Comparison of ENCODE assay signal across 8 cellular contexts in the genomic region with DNA sequence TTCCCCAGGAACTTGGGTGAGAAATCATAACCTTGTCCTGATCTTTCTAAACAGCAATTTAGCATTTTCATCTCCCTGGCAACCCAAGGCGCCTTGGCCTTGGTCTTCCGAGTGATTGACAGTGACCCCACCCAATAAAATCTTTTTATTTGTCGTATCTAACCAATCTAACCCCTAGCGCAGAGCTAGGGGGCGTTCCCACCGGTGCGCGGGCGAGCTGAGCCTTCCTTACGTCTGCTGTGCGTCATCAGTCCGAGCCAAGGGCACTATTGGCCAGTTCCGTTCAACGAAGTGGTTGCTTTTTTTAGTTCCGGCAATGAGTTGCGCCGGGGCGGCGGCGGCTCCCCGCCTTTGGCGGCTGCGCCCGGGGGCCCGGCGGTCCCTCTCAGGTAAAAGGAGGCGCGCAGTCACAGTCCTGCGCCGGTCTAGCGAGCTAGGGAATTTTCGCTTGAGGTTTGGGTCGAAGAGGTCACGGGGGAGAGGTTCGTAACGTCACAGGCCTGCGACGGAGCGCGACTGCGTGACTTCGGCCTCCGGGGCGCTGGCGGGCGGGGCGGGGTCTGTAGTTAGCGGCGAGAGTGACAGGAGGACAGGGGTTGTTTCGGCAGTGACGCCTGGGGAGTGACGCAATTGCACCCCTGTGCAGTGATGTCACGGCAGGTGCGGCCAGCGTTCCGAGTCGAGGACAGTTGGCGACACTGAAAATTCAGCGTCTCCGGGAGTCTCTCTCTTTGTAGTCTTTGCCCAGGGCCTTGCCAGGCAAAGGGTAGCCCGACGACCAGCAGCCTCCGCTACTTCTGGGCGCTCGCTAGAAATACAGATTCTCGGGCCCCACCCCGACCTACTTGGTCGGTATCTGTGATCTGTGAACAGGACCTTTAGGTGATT. TPM values are rescaled to one million over a fixed set of nuclear protein-coding genes. Genes with fewer than 3 reads are reported as not detected.
A peak's percentile ranks its signal among the peaks of the same experiment; 100 is the strongest.
DNase-seq lines count a peak whose midpoint lies in the region; ATAC-seq and TF ChIP-seq lines count a peak whose summit lies in the region.

A gene (plus strand): TSS at position 266 of the 888 bp plus-strand sequence. CDS start 51 bp downstream, at position 317.

- peak within 1 kb of the TSS; percentile 100 for H3K27ac Mint-ChIP-seq in activated CD4-positive, alpha-beta T cell treated with anti-CD3 and anti-CD28 coated beads, Interleukin-2, amount 10 ng/mL, durations not matched to agents 7 days and 5 days

- H3K4me1 Mint-ChIP-seq in activated CD4-positive, alpha-beta T cell treated with anti-CD3 and anti-CD28 coated beads, Interleukin-2, amount 10 ng/mL, durations not matched to agents 7 days and 5 days: peaks cover 17% of the 10 kb centered on the region

- DNase-seq in BJ (ENCODE audit: low read depth) (peak; percentile 97), NCI-H69 (lab: John Stamatoyannopoulos, UW) (peak; percentile 100), coronary artery (ENCODE audit: low spot score) (peak; percentile 99)
- DNase-seq in activated CD4-positive, alpha-beta T cell treated with anti-CD3 and anti-CD28 coated beads, Interleukin-2, amount 10 ng/mL, durations not matched to agents 7 days and 5 days: peak; percentile 98
- peak; percentile 95 to 96 for DNase-seq in stimulated activated CD4-positive, alpha-beta T cell treated with anti-CD3 and anti-CD28 coated beads, Interleukin-1b, Interleukin-23, amount 100 ng/mL, for 4 hours (ENCODE audit: low read depth in 2 of 2)

- H3K4me3 ChIP-seq in BJ (ENCODE audit: low read depth, low read length): peak within 1 kb of the TSS; percentile 72
- H3K4me3 ChIP-seq in coronary artery: peak within 1 kb of the TSS; percentile 77

- CTCF ChIA-PET in BJ (lab: Yijun Ruan, JAX): interaction anchor here (0.7 to 2.8 kb wide), 5 partner anchors 20 to 98 kb away, joined by 3 to 17 read pairs (median 4); a partner anchor contains a TSS
- CTCF ChIA-PET in activated CD4-positive, alpha-beta T cell treated with anti-CD3 and anti-CD28 coated beads, Interleukin-2, amount 10 ng/mL, durations not matched to agents 7 days and 5 days (lab: Charles Lee): interaction anchor here (0.8 to 1.4 kb wide), 7 partner anchors 8 to 488 kb away, joined by 3 read pairs; a partner anchor contains a TSS

- no peaks in the 10 kb centered on the region for H3K27me3 ChIP-seq in BJ (ENCODE audit: control insufficient read depth, insufficient read depth, low read length)
- no peaks in the 10 kb centered on the region for H3K27me3 ChIP-seq in layer of hippocampus (ENCODE audit: control insufficient read depth, insufficient read depth, low read length)

- TF ChIP-seq CTCF in BJ (IDR thresholded peaks at IDR 0.05; ENCODE audit: insufficient read depth, low read depth, low read length): no peak
- TF ChIP-seq CTCF in coronary artery (IDR thresholded peaks at IDR 0.05): no peak

- peak within 1 kb of the TSS; percentile 89 for H3K4me3 Mint-ChIP-seq in activated CD4-positive, alpha-beta T cell treated with anti-CD3 and anti-CD28 coated beads, Interleukin-2, amount 10 ng/mL, durations not matched to agents 7 days and 5 days

- peak within 1 kb of the TSS; percentile 93 to 96 for H3K27ac ChIP-seq in coronary artery
- H3K27ac ChIP-seq in layer of hippocampus (ENCODE audit: low read depth, low read length): peak within 1 kb of the TSS; percentile 99

- peak; percentile 84 for ATAC-seq in GM19328 (IDR thresholded peaks at IDR 0.05; ENCODE audit: unreplicated experiment)
- peak; percentile 79 for ATAC-seq in HG03520 (IDR thresholded peaks at IDR 0.05; ENCODE audit: unreplicated experiment)

- POLR2A ChIA-PET in BJ (lab: Charles Lee): no interaction called here
- POLR2A ChIA-PET in activated CD4-positive, alpha-beta T cell treated with anti-CD3 and anti-CD28 coated beads, Interleukin-2, amount 10 ng/mL, durations not matched to agents 7 days and 5 days (lab: Charles Lee): interaction anchor here (0.8 kb wide), 1 partner anchor 266 kb away, joined by 3 read pairs; a partner anchor contains a TSS

- no peaks in the 10 kb centered on the region for H3K9me3 Mint-ChIP-seq in activated CD4-positive, alpha-beta T cell treated with anti-CD3 and anti-CD28 coated beads, Interleukin-2, amount 10 ng/mL, durations not matched to agents 7 days and 5 days

- H3K36me3 ChIP-seq in BJ (ENCODE audit: control insufficient read depth, insufficient read depth, low read length): peaks cover 4% of the 10 kb centered on the region; the same call in 1 of the 2 replicates

- H3K27me3 Mint-ChIP-seq in activated CD4-positive, alpha-beta T cell treated with anti-CD3 and anti-CD28 coated beads, Interleukin-2, amount 10 ng/mL, durations not matched to agents 7 days and 5 days: no peaks in the 10 kb centered on the region

- no peaks in the 10 kb centered on the region for H3K36me3 Mint-ChIP-seq in activated CD4-positive, alpha-beta T cell treated with anti-CD3 and anti-CD28 coated beads, Interleukin-2, amount 10 ng/mL, durations not matched to agents 7 days and 5 days (ENCODE audit: low read depth)

RNA-seq across cellular contexts. Expression of the gene that starts here (rescaled TPM):
- 10.7 and 13.1 TPM in 2 replicates for polyA plus RNA-seq in BJ (2011; rRNA removed)
- polyA minus RNA-seq in BJ (2011; rRNA and poly(A)+ RNA removed): 8.8 and 10.4 TPM in 2 replicates
- 10 to 100 TPM; 11.6 to 15.3 TPM for total RNA-seq in activated CD4-positive, alpha-beta T cell treated with anti-CD3 and anti-CD28 coated beads, Interleukin-2, amount 10 ng/mL, durations not matched to agents 7 days and 5 days

Comparison
In these comparisons a context has a peak if more than half of its experiments do, and no peak if none do; other contexts are left out.
1. Peak in every context shown above with its lines: DNase-seq, ATAC-seq, H3K4me3 ChIP-seq and H3K27ac ChIP-seq.